ENCODE assay signal across 21 cellular contexts in the genomic region with DNA sequence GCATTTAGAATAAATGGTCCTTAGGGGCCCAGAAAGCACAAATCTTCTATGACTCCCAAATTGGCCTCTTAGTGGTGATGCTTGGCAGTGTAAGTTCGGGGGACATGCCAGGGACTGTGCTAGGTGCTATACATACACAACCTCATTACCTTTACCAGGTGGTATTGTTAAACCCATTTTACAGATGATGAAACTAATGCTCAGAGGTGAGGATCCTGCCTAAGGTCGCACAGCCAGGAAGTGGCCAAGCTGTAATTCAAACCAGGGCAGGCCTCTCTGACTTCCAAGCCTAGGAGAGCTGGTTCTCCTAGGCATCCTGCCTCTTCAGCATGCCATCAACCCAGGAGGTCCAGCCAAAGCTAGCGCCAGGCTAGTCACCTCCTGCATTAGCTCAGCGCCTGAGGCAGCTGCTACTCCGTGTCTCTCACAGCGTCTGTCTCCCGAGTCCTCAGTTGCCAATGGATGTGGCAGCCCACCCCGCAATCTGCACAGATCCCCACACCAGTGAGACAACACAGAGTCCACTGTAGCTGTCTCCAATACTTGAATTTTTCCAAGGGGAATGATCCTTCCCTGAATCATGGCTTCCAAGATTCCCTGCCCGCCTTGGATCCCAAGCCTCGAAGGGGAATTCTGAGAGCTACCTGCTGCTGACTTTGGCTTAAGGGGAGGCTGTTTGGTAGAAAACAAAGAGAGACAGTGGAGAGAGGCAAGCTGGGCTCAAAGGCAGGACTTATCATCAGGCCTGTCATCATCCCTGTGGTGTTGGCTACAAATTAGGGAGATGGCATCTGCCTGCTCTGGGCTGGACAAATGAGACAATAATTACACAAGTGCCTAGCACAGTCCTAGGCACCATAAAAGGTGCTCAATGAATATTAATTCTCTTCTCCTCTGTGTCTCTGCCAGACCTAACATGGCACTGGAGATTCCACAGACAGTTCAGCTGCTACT. TPM values are rescaled to one million over a fixed set of nuclear protein-coding genes. Genes with fewer than 3 reads are reported as not detected.
DNase-seq lines count a peak whose midpoint lies in the region; ATAC-seq, FAIRE-seq and TF ChIP-seq lines count a peak whose summit lies in the region.
"Had no signal": no experiment of that assay in that cellular context is flagged by ENCODE, and none has a peak within 500 bp of the region (broad histone marks: within the 10 kb centered on the region; RNA-seq: fewer than 3 reads in every experiment).

No MANE protein-coding gene starts in this region.

- no peak for TF ChIP-seq CTCF in brain (conservative IDR thresholded peaks at IDR 0.05)
- TF ChIP-seq CTCF in kidney (IDR thresholded peaks at IDR 0.05; ENCODE audit: borderline replicate concordance, extremely low read depth, insufficient read depth) = no peak
- TF ChIP-seq CTCF in tibial artery (IDR thresholded peaks at IDR 0.05) = no peak

- no peaks in the 10 kb centered on the region for H3K27me3 Mint-ChIP-seq in brain
- H3K27me3 Mint-ChIP-seq: CD4-positive, alpha-beta T cell had no signal

- H3K36me3 Mint-ChIP-seq in brain = peaks cover 11% of the 10 kb centered on the region

- peaks cover 42% of the 10 kb centered on the region for H3K4me1 Mint-ChIP-seq in brain

- H3K27ac Mint-ChIP-seq in brain = peak overlapping the region; percentile 68 to 95 (median 90)
- H3K27ac Mint-ChIP-seq: CD4-positive, alpha-beta T cell had no signal

- H3K27ac ChIP-seq in kidney (ENCODE audit: low read depth in 2 of 2, low read length in 2 of 2) (no peak overlapping the region), tibial artery (no peak overlapping the region)
- H3K27ac ChIP-seq: KMS-11 had no signal

- H3K36me3 ChIP-seq in kidney (ENCODE audit: control insufficient read depth in 1 of 2, insufficient read depth in 2 of 2, low read length in 2 of 2) = peaks cover 0 to 3% of the 10 kb centered on the region in 2 donors
- H3K36me3 ChIP-seq in tibial artery = peaks cover 0 to 4% (median 0%) of the 10 kb centered on the region in 3 donors
- H3K36me3 ChIP-seq: BE2C had no signal

- no peak for DNase-seq in Right ventricle myocardium inferior (ENCODE audit: missing footprints)
- no peak for DNase-seq in cardiac septum (ENCODE audit: low spot score)
- DNase-seq in kidney = peak; percentile 44
- peak; percentile 54 for DNase-seq in posterior vena cava (ENCODE audit: low spot score)
- DNase-seq in UCSD-AML1 (lab: John Stamatoyannopoulos, UW; ENCODE audit: unreplicated experiment) = no peak
- DNase-seq in tibial artery = no peak
- DNase-seq in HTR-8/SVneo (ENCODE audit: insufficient read length, low spot score) = no peak
- DNase-seq: BE2C; Caco-2; CD4-positive, alpha-beta T cell; DMS153; GF-D8; GOT3; NCI-H1436; NCI-H2081; PC-3; RPMI8226 had no signal

- H3K9ac ChIP-seq in kidney (ENCODE audit: low read length in 2 of 2) = no peak overlapping the region
- H3K9ac ChIP-seq: KMS-11 had no signal

- H3K4me1 ChIP-seq in kidney (ENCODE audit: control insufficient read depth in 1 of 2, insufficient read depth in 1 of 2, low read depth in 1 of 2, low read length in 2 of 2) = no peaks in the 10 kb centered on the region
- H3K4me1 ChIP-seq in tibial artery = no peaks in the 10 kb centered on the region
- H3K4me1 ChIP-seq: Caco-2 had no signal

- peak overlapping the region in 2 of 5 experiments; percentile 3 to 46 for H3K4me3 Mint-ChIP-seq in brain
- H3K4me3 Mint-ChIP-seq: CD4-positive, alpha-beta T cell had no signal

- FAIRE-seq in kidney (lab: Jason Lieb, UNC) (no peak), HTR-8/SVneo (lab: Jason Lieb, UNC) (no peak)
- FAIRE-seq: A204.1 had no signal

- intact Hi-C loops in Right ventricle myocardium inferior (cut with DNase I) = no loop called here
- intact Hi-C loops in cardiac septum (cut with DNase I) = no loop called here
- intact Hi-C loops in kidney (cut with DNase I) = no loop called here
- intact Hi-C loops in posterior vena cava (cut with DNase I) = no loop called here
- intact Hi-C loops in tibial artery (cut with DNase I; ENCODE audit: low total_unique reads) = loop anchor here (10.0 kb wide), 1 partner anchor 626 kb away; no protein-coding TSS in a partner anchor

- ATAC-seq in Right ventricle myocardium inferior = peak; percentile 56
- ATAC-seq: PC-3 had no signal

- H3K27me3 ChIP-seq in tibial artery = no peaks in the 10 kb centered on the region
- H3K27me3 ChIP-seq: BE2C had no signal

- H3K4me3 ChIP-seq in kidney (ENCODE audit: low read length in 2 of 2) (no peak overlapping the region), tibial artery (no peak overlapping the region)

- no peaks in the 10 kb centered on the region for H3K9me3 Mint-ChIP-seq in brain
- H3K9me3 Mint-ChIP-seq: CD4-positive, alpha-beta T cell had no signal

- H3K9me3 ChIP-seq in kidney (ENCODE audit: control insufficient read depth in 1 of 2, low read length in 2 of 2) = no peaks in the 10 kb centered on the region
- H3K9me3 ChIP-seq in tibial artery = no peaks in the 10 kb centered on the region
- H3K9me3 ChIP-seq: BE2C, Caco-2 had no signal

RNA-seq across cellular contexts. Expression of a gene that starts 52.6 kb away (rescaled TPM):
- 0.08 TPM for total RNA-seq in Right ventricle myocardium inferior
- not detected for total RNA-seq in cardiac septum
- polyA plus RNA-seq in brain (ENCODE audit: insufficient read depth, low read depth, low replicate concordance) = 6.4 TPM
- total RNA-seq in kidney = 0.88 TPM
- polyA plus RNA-seq in kidney (ENCODE audit: insufficient read depth, low read depth, low replicate concordance) = 8.4 TPM
- total RNA-seq in posterior vena cava = under 1 TPM in 1 of 2 donors, not detected in 1; 0.05 TPM
- total RNA-seq: CD4-positive, alpha-beta T cell; NCI-H460; PC-3 had no signal

Comparison
In these comparisons a context has a peak if more than half of its experiments do, and no peak if none do; other contexts are left out.
1. DNase-seq: peak in kidney (single experiment) and posterior vena cava (single experiment); none in Right ventricle myocardium inferior (single experiment), cardiac septum (single experiment), UCSD-AML1 (single experiment), tibial artery (0 of 2) and HTR-8/SVneo (single experiment).